Comparison of ENCODE assay signal across 9 cellular contexts in the genomic region with DNA sequence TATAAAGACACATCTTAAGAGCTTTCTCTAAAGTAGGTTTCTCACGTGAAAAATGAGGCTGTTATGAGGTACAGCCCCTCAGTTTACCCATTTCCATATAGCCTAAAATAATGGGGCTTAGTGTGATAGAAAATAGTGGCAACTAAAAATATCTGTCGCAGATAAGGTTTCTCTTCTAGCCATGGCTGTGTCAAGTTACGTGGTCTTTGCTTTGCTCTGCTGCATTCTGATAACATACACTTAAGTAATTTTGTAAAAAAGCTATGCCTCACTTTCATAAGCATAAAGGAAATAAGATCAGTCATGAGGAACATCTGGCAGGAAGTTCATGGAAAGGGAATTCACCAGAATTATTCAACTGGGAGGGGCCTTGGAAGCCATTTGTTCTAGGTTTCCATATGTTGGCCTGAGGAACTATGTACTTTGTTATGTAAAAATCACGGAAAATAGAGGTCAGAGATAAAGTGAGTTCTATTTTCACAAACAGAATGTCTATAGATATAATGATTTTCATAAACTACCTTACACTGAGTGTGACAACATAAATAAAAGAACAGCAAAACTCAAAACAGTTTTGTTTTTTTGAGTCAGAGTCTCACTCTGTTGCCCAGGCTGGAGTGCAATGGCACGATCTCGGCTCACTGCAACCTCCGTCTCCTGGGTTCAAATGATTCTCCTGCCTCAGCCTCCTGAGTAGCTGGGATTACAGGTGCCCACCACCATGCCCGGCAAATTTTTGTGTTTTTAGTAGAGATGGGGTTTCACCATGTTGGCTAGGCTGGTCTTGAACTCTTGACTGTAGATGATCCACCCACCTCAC.
DNase-seq lines count a peak whose midpoint lies in the region; TF ChIP-seq lines count a peak whose summit lies in the region.
"Had no signal": no experiment of that assay in that cellular context is flagged by ENCODE, and none has a peak within 500 bp of the region (broad histone marks: within the 10 kb centered on the region; RNA-seq: fewer than 3 reads in every experiment).

No MANE protein-coding gene starts in this region.

- DNase-seq in HFF-Myc (ENCODE audit: extremely low read depth, low read depth) (peak; percentile 84), SJSA1 (ENCODE audit: low read depth in 1 of 2, low spot score in 2 of 2) (no peak), fibroblast of villous mesenchyme (ENCODE audit: low read depth) (peak; percentile 87), NCI-H526 treated with DMSO at 0.1 percent for 48 hours (lab: John Stamatoyannopoulos, UW) (no peak), NCI-H187 (lab: John Stamatoyannopoulos, UW) (no peak)
- DNase-seq in stimulated activated CD4-positive, alpha-beta T cell treated with anti-CD3 and anti-CD28 coated beads, Interleukin-1b, Interleukin-23, amount 100 ng/mL, for 48 hours: no peak
- DNase-seq: H7, KG1 had no signal

- TF ChIP-seq CTCF in HFF-Myc (IDR thresholded peaks at IDR 0.05; ENCODE audit: low read depth, low read length, missing control alignments) (no peak), fibroblast of villous mesenchyme (IDR thresholded peaks at IDR 0.05; ENCODE audit: insufficient read depth, low read depth, low read length) (no peak)

- H3K9ac ChIP-seq in subcutaneous abdominal adipose tissue (ENCODE audit: low read length in 5 of 5): no peak overlapping the region

- H3K27ac ChIP-seq in SJSA1: peak overlapping the region; percentile 11; the same call in 1 of the 2 replicates
- peak overlapping the region; percentile 19 for H3K27ac ChIP-seq in subcutaneous abdominal adipose tissue (ENCODE audit: low read depth, low read length)

- no peaks in the 10 kb centered on the region for H3K27me3 ChIP-seq in SJSA1 (replicated peaks)
- H3K27me3 ChIP-seq in subcutaneous abdominal adipose tissue (ENCODE audit: control insufficient read depth in 5 of 5, insufficient read depth in 4 of 5, low read length in 5 of 5): no peaks in the 10 kb centered on the region

- H3K9me3 ChIP-seq in SJSA1 (replicated peaks) (no peaks in the 10 kb centered on the region), subcutaneous abdominal adipose tissue (ENCODE audit: control insufficient read depth in 5 of 5, low read length in 5 of 5) (no peaks in the 10 kb centered on the region)

- peaks cover 18% of the 10 kb centered on the region for H3K4me1 ChIP-seq in SJSA1 (replicated peaks)
- H3K4me1 ChIP-seq in subcutaneous abdominal adipose tissue (ENCODE audit: control insufficient read depth in 5 of 5, insufficient read depth in 5 of 5, low read length in 5 of 5): peaks cover 0 to 19% (median 7%) of the 10 kb centered on the region in 5 donors

- H3K36me3 ChIP-seq in SJSA1 (no peaks in the 10 kb centered on the region), subcutaneous abdominal adipose tissue (ENCODE audit: control insufficient read depth in 5 of 5, insufficient read depth in 5 of 5, low read length in 5 of 5) (no peaks in the 10 kb centered on the region)

- H3K4me3 ChIP-seq in HFF-Myc (replicated peaks; ENCODE audit: low read depth, low read length): no peak overlapping the region
- no peak overlapping the region for H3K4me3 ChIP-seq in SJSA1
- no peak overlapping the region for H3K4me3 ChIP-seq in fibroblast of villous mesenchyme (ENCODE audit: low read depth, low read length)
- no peak overlapping the region for H3K4me3 ChIP-seq in subcutaneous abdominal adipose tissue (ENCODE audit: low read depth in 1 of 5, low read length in 5 of 5)

Comparison
In these comparisons a context has a peak if more than half of its experiments do, and no peak if none do; other contexts are left out.
1. DNase-seq: peak in HFF-Myc (single experiment) and fibroblast of villous mesenchyme (single experiment); none in SJSA1 (0 of 2), NCI-H526 treated with DMSO at 0.1 percent for 48 hours (single experiment), NCI-H187 (0 of 2) and stimulated activated CD4-positive, alpha-beta T cell treated with anti-CD3 and anti-CD28 coated beads, Interleukin-1b, Interleukin-23, amount 100 ng/mL, for 48 hours (single experiment).